Comparison of ENCODE assay signal across 8 cellular contexts in genomic region chr22:42719656-42720262, GRCh38. TPM values are rescaled to one million over a fixed set of nuclear protein-coding genes. Genes with fewer than 3 reads are reported as not detected.
DNase-seq lines count a peak whose midpoint lies in the region; ATAC-seq and TF ChIP-seq lines count a peak whose summit lies in the region.

No MANE protein-coding gene starts in this region.

- peaks cover 67% of the 10 kb centered on the region for H3K27me3 Mint-ChIP-seq in CD4-positive, CD25-positive, alpha-beta regulatory T cell
- peaks cover 76% of the 10 kb centered on the region for H3K27me3 Mint-ChIP-seq in nephron (ENCODE audit: low read depth)

- H3K36me3 ChIP-seq in CD4-positive, CD25-positive, alpha-beta regulatory T cell (ENCODE audit: control insufficient read depth, insufficient read depth, low read length) = no peaks in the 10 kb centered on the region

- DNase-seq in CD4-positive, CD25-positive, alpha-beta regulatory T cell = no peak
- DNase-seq in NCI-H69 (lab: John Stamatoyannopoulos, UW) (peak; percentile 64), epithelial cell of esophagus (ENCODE audit: low read depth) (peak; percentile 26), EL (no peak), SW 1271 (lab: John Stamatoyannopoulos, UW) (no peak), KG1 (lab: John Stamatoyannopoulos, UW) (no peak)

- no peak for ATAC-seq in CD4-positive, CD25-positive, alpha-beta regulatory T cell (ENCODE audit: low read depth in 2 of 2)
- no peak for ATAC-seq in HG02763 (IDR thresholded peaks at IDR 0.05; ENCODE audit: unreplicated experiment)

- peaks cover 0 to 22% (median 5%) of the 10 kb centered on the region in 4 donors for H3K4me1 Mint-ChIP-seq in CD4-positive, CD25-positive, alpha-beta regulatory T cell
- peaks cover 21% of the 10 kb centered on the region for H3K4me1 Mint-ChIP-seq in nephron

- no peak overlapping the region for H3K4me3 ChIP-seq in CD4-positive, CD25-positive, alpha-beta regulatory T cell (ENCODE audit: low read depth, low read length)
- H3K4me3 ChIP-seq in epithelial cell of esophagus (ENCODE audit: low read length) = peak overlapping the region; percentile 53

- no peaks in the 10 kb centered on the region for H3K9me3 ChIP-seq in CD4-positive, CD25-positive, alpha-beta regulatory T cell (ENCODE audit: control insufficient read depth in 2 of 2, low read length in 2 of 2)

- no peak overlapping the region for H3K27ac Mint-ChIP-seq in CD4-positive, CD25-positive, alpha-beta regulatory T cell
- peak overlapping the region in 2 of 3 experiments; percentile 26 to 66 for H3K27ac Mint-ChIP-seq in nephron

- peaks cover 0 to 6% (median 0%) of the 10 kb centered on the region in 7 donors for H3K9me3 Mint-ChIP-seq in CD4-positive, CD25-positive, alpha-beta regulatory T cell
- no peaks in the 10 kb centered on the region for H3K9me3 Mint-ChIP-seq in nephron

- H3K36me3 Mint-ChIP-seq in CD4-positive, CD25-positive, alpha-beta regulatory T cell = no peaks in the 10 kb centered on the region
- no peaks in the 10 kb centered on the region for H3K36me3 Mint-ChIP-seq in nephron (ENCODE audit: low read depth)

- no peak overlapping the region for H3K27ac ChIP-seq in CD4-positive, CD25-positive, alpha-beta regulatory T cell (ENCODE audit: insufficient read depth, low read length, poor library complexity, severe bottlenecking)

- H3K27me3 ChIP-seq in CD4-positive, CD25-positive, alpha-beta regulatory T cell (ENCODE audit: control insufficient read depth, insufficient read depth, low read length) = peaks cover 7% of the 10 kb centered on the region

- TF ChIP-seq CTCF in epithelial cell of esophagus (IDR thresholded peaks at IDR 0.05; ENCODE audit: insufficient read depth, low read depth, low read length, missing control alignments) = no peak
- no peak for TF ChIP-seq CTCF in nephron (IDR thresholded peaks at IDR 0.05; ENCODE audit: unreplicated experiment in 3 of 3)

- H3K4me3 Mint-ChIP-seq in CD4-positive, CD25-positive, alpha-beta regulatory T cell = peak overlapping the region; percentile 15 to 79 (median 74)
- peak overlapping the region; percentile 79 to 84 (median 83) for H3K4me3 Mint-ChIP-seq in nephron

- peaks cover 9% of the 10 kb centered on the region for H3K4me1 ChIP-seq in CD4-positive, CD25-positive, alpha-beta regulatory T cell (ENCODE audit: control insufficient read depth, insufficient read depth, low read length, poor library complexity, severe bottlenecking)

RNA-seq across cellular contexts. Expression of gene A4GALT, which starts 0.9 kb away (rescaled TPM):
- total RNA-seq in CD4-positive, CD25-positive, alpha-beta regulatory T cell = not detected
- polyA plus RNA-seq in CD4-positive, CD25-positive, alpha-beta regulatory T cell = not detected

Comparison
In these comparisons a context has a peak if more than half of its experiments do, and no peak if none do; other contexts are left out.
1. DNase-seq: peak in NCI-H69 (single experiment) and epithelial cell of esophagus (single experiment); none in CD4-positive, CD25-positive, alpha-beta regulatory T cell (0 of 3), EL (single experiment), SW 1271 (0 of 2) and KG1 (single experiment).
2. H3K27ac Mint-ChIP-seq: peak in nephron (2 of 3); none in CD4-positive, CD25-positive, alpha-beta regulatory T cell (0 of 3).